37 cellular contexts compared by ENCODE assay signal in the genomic region with DNA sequence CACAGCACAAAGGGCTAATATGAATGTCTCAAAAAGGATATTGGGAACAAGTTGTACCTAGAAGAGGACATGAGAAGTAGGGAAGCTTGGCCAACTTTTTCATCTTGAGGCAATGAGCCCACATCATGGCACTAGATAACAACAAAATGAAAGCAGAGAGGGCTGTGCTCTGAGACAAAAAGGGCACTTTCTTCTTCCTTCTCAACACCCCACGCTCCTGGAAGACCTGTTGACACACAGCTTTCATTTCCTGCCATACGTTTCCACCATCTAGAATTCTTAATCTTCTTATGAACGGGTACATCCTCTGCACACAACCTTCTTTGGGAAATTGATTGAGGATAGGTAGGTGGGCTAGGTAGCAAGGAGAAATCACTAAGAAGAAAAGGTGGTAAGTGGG.
"Had no signal": no experiment of that assay in that cellular context is flagged by ENCODE, and none has a peak within 500 bp of the region (broad histone marks: within the 10 kb centered on the region; RNA-seq: fewer than 3 reads in every experiment).

No MANE protein-coding gene starts in this region.

- H3K9me3 ChIP-seq: MG63, Peyer's patch had no signal

- H3K27me3 ChIP-seq: brain microvascular endothelial cell, cardiac muscle cell, MG63, Peyer's patch had no signal

- H3K36me3 Mint-ChIP-seq: activated CD8-positive, alpha-beta memory T cell treated with anti-CD3 and anti-CD28 coated beads, Interleukin-2, amount 10 ng/mL, durations not matched to agents 7 days and 5 days; activated naive CD4-positive, alpha-beta T cell treated with anti-CD3 and anti-CD28 coated beads, Interleukin-2, amount 50 U/mL, for 72 hours; T-cell had no signal

- H3K4me3 Mint-ChIP-seq: activated CD4-positive, alpha-beta T cell treated with anti-CD3 and anti-CD28 coated beads, Interleukin-2, amount 10 ng/mL, durations not matched to agents 7 days and 5 days; activated CD8-positive, alpha-beta memory T cell treated with anti-CD3 and anti-CD28 coated beads, Interleukin-2, amount 10 ng/mL, durations not matched to agents 7 days and 5 days; activated T-cell treated with anti-CD3 and anti-CD28 coated beads, Interleukin-2, amount 50 U/mL, for 72 hours; activated T-helper 17 cell treated with anti-CD3 and anti-CD28 coated beads, Interleukin-2, amount 50 U/mL, for 72 hours; central memory CD8-positive, alpha-beta T cell; T-cell; T-helper 17 cell had no signal

- H3K9me3 Mint-ChIP-seq: activated CD4-positive, alpha-beta T cell treated with anti-CD3 and anti-CD28 coated beads, Interleukin-2, amount 10 ng/mL, durations not matched to agents 7 days and 5 days; activated T-cell treated with anti-CD3 and anti-CD28 coated beads, Interleukin-2, amount 50 U/mL, for 72 hours; activated T-helper 17 cell treated with anti-CD3 and anti-CD28 coated beads, Interleukin-2, amount 50 U/mL, for 72 hours; central memory CD8-positive, alpha-beta T cell; T-cell had no signal

- H3K4me1 ChIP-seq: Peyer's patch had no signal

- H3K4me3 ChIP-seq: cardiac muscle cell, MG63, Peyer's patch had no signal

- DNase-seq: activated CD4-positive, alpha-beta T cell treated with anti-CD3 and anti-CD28 coated beads for 1 hour; activated CD4-positive, alpha-beta T cell treated with anti-CD3 and anti-CD28 coated beads, Interleukin-2, amount 10 ng/mL, durations not matched to agents 7 days and 5 days; activated CD4-positive, alpha-beta T cell treated with anti-CD3 and anti-CD28 coated beads, Interleukin-2, amount 50 U/mL, for 48 hours; activated CD4-positive, CD25-positive, alpha-beta regulatory T cell; activated CD8-positive, alpha-beta memory T cell treated with anti-CD3 and anti-CD28 coated beads for 24 hours; activated CD8-positive, alpha-beta memory T cell treated with anti-CD3 and anti-CD28 coated beads, Interleukin-2, amount 10 ng/mL, durations not matched to agents 7 days and 5 days; activated CD8-positive, alpha-beta memory T cell treated with anti-CD3 and anti-CD28 coated beads, Interleukin-2, amount 50 U/mL, for 48 hours; activated effector memory CD4-positive, alpha-beta T cell treated with anti-CD3 and anti-CD28 coated beads, Interleukin-2, amount 50 U/mL, for 16 hours; activated naive CD4-positive, alpha-beta T cell; activated T-cell treated with anti-CD3 and anti-CD28 coated beads, Interleukin-2, amount 50 U/mL, for 72 hours; amniotic stem cell; aorta; brain microvascular endothelial cell; Karpas-422; KBM-7; MG63; MV-4-11; NCI-H1092; NCI-H1436 treated with DMSO at 0.1 percent for 48 hours; NCI-H1694 treated with DMSO at 0.1 percent for 48 hours; NCI-H2029; NCI-H345; NCI-H524 treated with DMSO at 0.1 percent for 48 hours; NK-92 treated with Interleukin-12 subunit alpha and Interleukin-12 subunit beta, amount 100 ng/mL, for 24 hours; PC-3; Peyer's patch; RPMI8226; SIG-M5; T-cell; T-helper 17 cell; WERI-Rb-1 had no signal

- H3K36me3 ChIP-seq: brain microvascular endothelial cell, cardiac muscle cell, MG63, Peyer's patch, WERI-Rb-1 had no signal

- H3K27ac ChIP-seq: brain microvascular endothelial cell, cardiac muscle cell, Peyer's patch, WERI-Rb-1 had no signal

- ATAC-seq: activated CD8-positive, alpha-beta memory T cell treated with anti-CD3 and anti-CD28 coated beads, Interleukin-2, amount 10 ng/mL, durations not matched to agents 7 days and 5 days; activated T-helper 17 cell treated with anti-CD3 and anti-CD28 coated beads, Interleukin-2, amount 50 U/mL, for 72 hours; PC-3; Right ventricle myocardium inferior; SK-N-SH treated with all-trans-retinoic acid at 6 μM for 48 hours; T-cell; T-helper 17 cell had no signal

- H3K4me1 Mint-ChIP-seq: activated CD8-positive, alpha-beta memory T cell treated with anti-CD3 and anti-CD28 coated beads, Interleukin-2, amount 10 ng/mL, durations not matched to agents 7 days and 5 days; activated T-helper 17 cell treated with anti-CD3 and anti-CD28 coated beads, Interleukin-2, amount 50 U/mL, for 72 hours; central memory CD8-positive, alpha-beta T cell had no signal

- H3K27ac Mint-ChIP-seq: activated CD4-positive, alpha-beta T cell treated with anti-CD3 and anti-CD28 coated beads, Interleukin-2, amount 10 ng/mL, durations not matched to agents 7 days and 5 days; activated CD8-positive, alpha-beta memory T cell treated with anti-CD3 and anti-CD28 coated beads, Interleukin-2, amount 10 ng/mL, durations not matched to agents 7 days and 5 days; activated T-cell treated with anti-CD3 and anti-CD28 coated beads, Interleukin-2, amount 50 U/mL, for 72 hours; activated T-helper 17 cell treated with anti-CD3 and anti-CD28 coated beads, Interleukin-2, amount 50 U/mL, for 72 hours; T-cell; T-helper 17 cell had no signal

- H3K27me3 Mint-ChIP-seq: activated CD4-positive, alpha-beta T cell treated with anti-CD3 and anti-CD28 coated beads, Interleukin-2, amount 10 ng/mL, durations not matched to agents 7 days and 5 days; activated CD8-positive, alpha-beta memory T cell treated with anti-CD3 and anti-CD28 coated beads, Interleukin-2, amount 10 ng/mL, durations not matched to agents 7 days and 5 days; activated T-helper 17 cell treated with anti-CD3 and anti-CD28 coated beads, Interleukin-2, amount 50 U/mL, for 72 hours; T-cell; T-helper 17 cell had no signal
